In the genomic region with DNA sequence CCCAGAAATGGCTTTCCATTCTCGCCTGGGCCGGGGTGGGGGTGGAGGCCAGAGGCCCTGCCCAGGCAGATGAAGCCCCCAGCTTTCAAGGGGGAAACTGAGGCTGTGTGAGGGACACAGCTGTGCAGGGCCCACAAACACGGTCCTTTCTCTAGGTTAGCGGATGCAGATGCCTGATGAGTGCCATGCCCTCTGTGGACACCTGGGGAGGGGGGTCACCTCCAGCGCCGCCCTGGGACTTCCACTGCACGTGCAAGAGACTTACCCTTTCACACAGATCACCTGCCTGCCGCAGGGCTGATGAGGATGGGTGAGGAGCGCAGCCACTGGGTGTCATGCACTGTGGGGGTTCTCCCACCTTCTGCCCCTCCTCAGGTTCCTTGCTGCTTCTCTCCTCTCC, we compare ENCODE assay signal across 29 cellular contexts. TPM values are rescaled to one million over a fixed set of nuclear protein-coding genes. Genes with fewer than 3 reads are reported as not detected.
A peak's percentile ranks its signal among the peaks of the same experiment; 100 is the strongest.
DNase-seq lines count a peak whose midpoint lies in the region; ATAC-seq, FAIRE-seq and TF ChIP-seq lines count a peak whose summit lies in the region.
"Had no signal": no experiment of that assay in that cellular context is flagged by ENCODE, and none has a peak within 500 bp of the region (broad histone marks: within the 10 kb centered on the region; RNA-seq: fewer than 3 reads in every experiment).

No MANE protein-coding gene starts in this region.

- H3K4me3 ChIP-seq in BLaER1 treated with 17β-estradiol and CSF1 and Interleukin-3, amounts not matched to agents 10 nM and 100 nM = no peak overlapping the region; a peak in 1 of 20 replicates
- H3K4me3 ChIP-seq in HCT116 (replicated peaks in 1 of 2; ENCODE audit: low read depth in 1 of 2, low read length in 2 of 2) (no peak overlapping the region), K562 (no peak overlapping the region), GM23338 (no peak overlapping the region), gastroesophageal sphincter (no peak overlapping the region)
- H3K4me3 ChIP-seq: colonic mucosa, MG63, upper lobe of left lung had no signal

- H3K9me3 Mint-ChIP-seq in neural crest cell (no peaks in the 10 kb centered on the region), GM23338 (no peaks in the 10 kb centered on the region)
- H3K9me3 Mint-ChIP-seq: activated CD4-positive, alpha-beta memory T cell treated with anti-CD3 and anti-CD28 coated beads, Interleukin-2, amount 10 ng/mL, durations not matched to agents 7 days and 5 days; activated naive CD4-positive, alpha-beta T cell treated with anti-CD3 and anti-CD28 coated beads, Interleukin-2, amount 10 ng/mL, durations not matched to agents 7 days and 5 days; immature natural killer cell; stimulated activated naive CD8-positive, alpha-beta T cell treated with anti-CD3 and anti-CD28 coated beads, Interleukin-15, amount 100 ng/mL, for 72 hours had no signal

- TF ChIP-seq RAD21 in HCT116 (IDR thresholded peaks at IDR 0.05; ENCODE audit: low read depth) (no peak), K562 (CRISPR knock-in tag; conservative IDR thresholded peaks at IDR 0.05 in 1 of 2, IDR thresholded peaks at IDR 0.05 in 1 of 2) (no peak)

- H3K9me2 ChIP-seq in HCT116 (ENCODE audit: insufficient read depth) = no peaks in the 10 kb centered on the region
- no peaks in the 10 kb centered on the region for H3K9me2 ChIP-seq in GM23338 (ENCODE audit: insufficient read depth)

- H3F3A ChIP-seq in GM23338 (replicated peaks; ENCODE audit: low read depth) = no peaks in the 10 kb centered on the region

- H3K27me3 Mint-ChIP-seq in neural crest cell (ENCODE audit: low read depth) = peaks cover 12% of the 10 kb centered on the region
- H3K27me3 Mint-ChIP-seq in GM23338 (ENCODE audit: insufficient read depth, low read depth, poor library complexity) = peaks cover 33% of the 10 kb centered on the region

- TF ChIP-seq EP300 in K562 (IDR thresholded peaks at IDR 0.05; ENCODE audit: low read length) (no peak), gastroesophageal sphincter (IDR thresholded peaks at IDR 0.05) (no peak)

- H3K27ac Mint-ChIP-seq in neural crest cell (ENCODE audit: unreplicated experiment) (peak overlapping the region; percentile 78), GM23338 (no peak overlapping the region)
- H3K27ac Mint-ChIP-seq: activated naive CD4-positive, alpha-beta T cell treated with anti-CD3 and anti-CD28 coated beads, Interleukin-2, amount 10 ng/mL, durations not matched to agents 7 days and 5 days; stimulated activated naive CD8-positive, alpha-beta T cell treated with anti-CD3 and anti-CD28 coated beads, Interleukin-15, amount 100 ng/mL, for 72 hours had no signal

- WGBS in K562 (ENCODE audit: insufficient coverage, low coverage, missing lambda C conversion rate) = 88% methylated on average over 7 of the region's 9 CpGs
- 92% methylated on average over 2 of the region's 9 CpGs; no CpG with 5 or more reads in 1 of the 2 donors for WGBS in gastroesophageal sphincter (ENCODE audit: low coverage in 1 of 2), 2 donors

- H3K9me1 ChIP-seq in K562 (ENCODE audit: control insufficient read depth, insufficient read depth, low read length) = peaks cover 3% of the 10 kb centered on the region

- in situ Hi-C loops in K562 (cut with MboI) = loop anchor here (10.0 kb wide), 1 partner anchor 336 kb away; no protein-coding TSS in a partner anchor

- DNase-seq in HCT116 (ENCODE audit: low read depth, low spot score) = no peak
- DNase-seq in K562 (ENCODE audit: extremely low read depth in 1 of 4, low spot score in 3 of 4) = no peak
- DNase-seq in neural crest cell (ENCODE audit: low read depth, low spot score) = no peak
- no peak for DNase-seq in GM20000 (ENCODE audit: low spot score)
- no peak for DNase-seq in GM23338 (ENCODE audit: low spot score)
- DNase-seq: activated CD4-positive, alpha-beta memory T cell treated with anti-CD3 and anti-CD28 coated beads, Interleukin-2, amount 10 ng/mL, durations not matched to agents 7 days and 5 days; activated naive CD4-positive, alpha-beta T cell treated with anti-CD3 and anti-CD28 coated beads, Interleukin-2, amount 10 ng/mL, durations not matched to agents 7 days and 5 days; amniotic stem cell; effector CD8-positive, alpha-beta T cell; GOT3; immature natural killer cell; mammary epithelial cell; MG63; NCI-H1417; NCI-H2029 treated with DMSO at 0.1 percent for 48 hours; NCI-H2227 treated with DMSO at 0.1 percent for 48 hours; NCI-H526; SHP77 treated with DMSO at 0.1 percent for 48 hours; stimulated activated CD4-positive, alpha-beta T cell treated with anti-CD3 and anti-CD28 coated beads, Interleukin-2, amount 100 ng/mL, for 48 hours; stimulated activated naive CD8-positive, alpha-beta T cell treated with anti-CD3 and anti-CD28 coated beads, Interleukin-15, amount 100 ng/mL, for 72 hours had no signal

- H4K20me1 ChIP-seq in BLaER1 treated with 17β-estradiol and CSF1 and Interleukin-3, amounts not matched to agents 10 nM and 100 nM = peaks cover 17 to 90% (median 59%) of the 10 kb centered on the region in 11 experiments; a peak in 21 of 22 replicates
- H4K20me1 ChIP-seq in HCT116 (ENCODE audit: insufficient read depth) (peaks cover 3% of the 10 kb centered on the region; the same call in 1 of the 2 replicates), K562 (replicated peaks; ENCODE audit: control insufficient read depth, insufficient read depth, low read length) (no peaks in the 10 kb centered on the region; the same call in 1 of the 2 replicates), GM23338 (replicated peaks; ENCODE audit: insufficient read depth) (no peaks in the 10 kb centered on the region)

- FAIRE-seq in K562 (lab: Jason Lieb, UNC) = no peak
- FAIRE-seq: bronchial epithelial cell, D721Med had no signal

- peaks cover 27% of the 10 kb centered on the region for H3K4me1 Mint-ChIP-seq in neural crest cell
- peaks cover 13% of the 10 kb centered on the region; the same call in 2 of the 3 replicates for H3K4me1 Mint-ChIP-seq in GM23338

- POLR2A ChIA-PET in HCT116 (lab: Charles Lee) (no interaction called here), K562 (lab: Yijun Ruan, JAX) (interaction anchor here (1.0 kb wide), 1 partner anchor 21 kb away, joined by 3 read pairs; no protein-coding TSS in a partner anchor)

- 0 out of 22 replicates have a peak, but pooled peaks cover 0 to 6% (median 0%) of the 10 kb centered on the region in 11 experiments for H3K36me3 ChIP-seq in BLaER1 treated with 17β-estradiol and CSF1 and Interleukin-3, amounts not matched to agents 10 nM and 100 nM
- no peaks in the 10 kb centered on the region for H3K36me3 ChIP-seq in HCT116 (ENCODE audit: control insufficient read depth in 1 of 2, insufficient read depth in 2 of 2, low read length in 2 of 2)
- H3K36me3 ChIP-seq in K562 (ENCODE audit: control insufficient read depth, insufficient read depth, low read length) = peaks cover 27% of the 10 kb centered on the region; the same call in 2 of the 3 replicates
- no peaks in the 10 kb centered on the region for H3K36me3 ChIP-seq in GM23338 (ENCODE audit: insufficient read depth)
- H3K36me3 ChIP-seq in gastroesophageal sphincter = peaks cover 0 to 15% of the 10 kb centered on the region in 2 donors
- H3K36me3 ChIP-seq: colonic mucosa had no signal

- H3K4me2 ChIP-seq in BLaER1 treated with 17β-estradiol and CSF1 and Interleukin-3, amounts not matched to agents 10 nM and 100 nM = peak overlapping the region; percentile 5 to 100 (median 100); a peak in 19 of 22 replicates
- H3K4me2 ChIP-seq in HCT116 (ENCODE audit: low read length) = peak overlapping the region; percentile 80
- H3K4me2 ChIP-seq in K562 (ENCODE audit: insufficient read depth, low read length) = no peak overlapping the region
- H3K4me2 ChIP-seq in GM23338 = no peak overlapping the region

- H3K9ac ChIP-seq in BLaER1 treated with 17β-estradiol and CSF1 and Interleukin-3, amounts not matched to agents 10 nM and 100 nM = peak overlapping the region in 4 of 11 experiments; percentile 59 to 87 (median 75); a peak in 7 of 22 replicates
- H3K9ac ChIP-seq in HCT116 (ENCODE audit: low read length) = no peak overlapping the region
- peak overlapping the region in 1 of 2 experiments; percentile 70; a peak in 2 of 4 replicates for H3K9ac ChIP-seq in K562 (ENCODE audit: insufficient read depth in 1 of 2, low read depth in 2 of 2, low read length in 2 of 2)

- H3K79me2 ChIP-seq in HCT116 (ENCODE audit: insufficient read depth, low read length) (peaks cover 25% of the 10 kb centered on the region), K562 (ENCODE audit: control insufficient read depth, insufficient read depth, low read length) (peaks cover 54% of the 10 kb centered on the region), GM23338 (replicated peaks; ENCODE audit: insufficient read depth) (no peaks in the 10 kb centered on the region)

- no peaks in the 10 kb centered on the region for H3K9me3 ChIP-seq in BLaER1 treated with 17β-estradiol and CSF1 and Interleukin-3, amounts not matched to agents 10 nM and 100 nM (replicated peaks in 1 of 11)
- H3K9me3 ChIP-seq in HCT116 (ENCODE audit: control insufficient read depth in 1 of 2, insufficient read depth in 1 of 2, low read depth in 1 of 2, low read length in 2 of 2) = no peaks in the 10 kb centered on the region
- H3K9me3 ChIP-seq in K562 (replicated peaks; ENCODE audit: control insufficient read depth, insufficient read depth, low read depth, low read length) = no peaks in the 10 kb centered on the region
- no peaks in the 10 kb centered on the region for H3K9me3 ChIP-seq in gastroesophageal sphincter
- H3K9me3 ChIP-seq: colonic mucosa, MG63, upper lobe of left lung had no signal

- BruUV-seq in HCT116 (replicated peaks; lab: Mats Ljungman, UMichigan) (no TSS peak), K562 (replicated peaks; lab: Mats Ljungman, UMichigan) (no TSS peak)

- TF ChIP-seq CTCF in HCT116 (IDR thresholded peaks at IDR 0.05 in 2 of 3, conservative IDR thresholded peaks at IDR 0.05 in 1 of 3; ENCODE audit: borderline replicate concordance in 1 of 3, insufficient read depth in 1 of 3, low read depth in 2 of 3, low read length in 2 of 3) (no peak), K562 (IDR thresholded peaks at IDR 0.05 in 2 of 3, conservative IDR thresholded peaks at IDR 0.05 in 1 of 3; ENCODE audit: insufficient read depth in 2 of 3, low read depth in 1 of 3, low read length in 3 of 3) (no peak), neural crest cell (conservative IDR thresholded peaks at IDR 0.05) (no peak), GM20000 (IDR thresholded peaks at IDR 0.05; ENCODE audit: extremely low read depth, missing control alignments) (no peak), GM23338 (conservative IDR thresholded peaks at IDR 0.05; ENCODE audit: low read depth in 2 of 2) (no peak), gastroesophageal sphincter (IDR thresholded peaks at IDR 0.05) (no peak)

- H3K27ac ChIP-seq in BLaER1 treated with 17β-estradiol and CSF1 and Interleukin-3, amounts not matched to agents 10 nM and 100 nM = peak overlapping the region in 4 of 11 experiments; percentile 23 to 51 (median 36); a peak in 4 of 22 replicates
- H3K27ac ChIP-seq in HCT116 (ENCODE audit: low read depth, low read length) (peak overlapping the region; percentile 100; the same call in 1 of the 2 replicates), K562 (ENCODE audit: extremely low read depth, low read depth, low read length) (no peak overlapping the region), GM23338 (ENCODE audit: low read depth) (no peak overlapping the region), gastroesophageal sphincter (no peak overlapping the region)
- H3K27ac ChIP-seq: colonic mucosa, upper lobe of left lung had no signal

- no peak for TF ChIP-seq POLR2A in HCT116 (IDR thresholded peaks at IDR 0.05; ENCODE audit: borderline replicate concordance, extremely low read depth, insufficient read depth, insufficient read length)
- TF ChIP-seq POLR2A in K562 (conservative IDR thresholded peaks at IDR 0.05) = no peak
- TF ChIP-seq POLR2A in gastroesophageal sphincter (IDR thresholded peaks at IDR 0.05) = no peak

- H3K36me3 Mint-ChIP-seq in neural crest cell (ENCODE audit: low read depth) (no peaks in the 10 kb centered on the region), GM23338 (ENCODE audit: low read depth) (no peaks in the 10 kb centered on the region)
- H3K36me3 Mint-ChIP-seq: activated naive CD4-positive, alpha-beta T cell treated with anti-CD3 and anti-CD28 coated beads, Interleukin-2, amount 10 ng/mL, durations not matched to agents 7 days and 5 days; immature natural killer cell had no signal

- intact Hi-C loops in HCT116 (cut with micrococcal nuclease) (no loop called here), K562 (cut with micrococcal nuclease) (no loop called here)

- CTCF ChIA-PET in HCT116 (lab: Charles Lee) (interaction anchor here (1.8 kb wide), 1 partner anchor 70 kb away, joined by 6 read pairs; the partner anchor contains the start of genes CHTF18 and RPUSD1), K562 (lab: Yijun Ruan, JAX; ENCODE audit: low intra/inter-chr PET ratio) (no interaction called here)

- no peak overlapping the region for H2AFZ ChIP-seq in HCT116 (ENCODE audit: low read depth, low read length, poor library complexity, severe bottlenecking)
- H2AFZ ChIP-seq in K562 (ENCODE audit: low read depth, low read length) = no peak overlapping the region
- H2AFZ ChIP-seq in GM23338 = no peak overlapping the region

- RAD21 ChIA-PET in HCT116 (lab: Charles Lee; ENCODE audit: low non-redundant PET in 1 of 2, low total read pairs in 2 of 2, uncharacterized antibody in 2 of 2, unreplicated experiment in 2 of 2) = no interaction called here

- H3K27me3 ChIP-seq in BLaER1 treated with 17β-estradiol and CSF1 and Interleukin-3, amounts not matched to agents 10 nM and 100 nM = peaks cover 16 to 58% (median 35%) of the 10 kb centered on the region in 11 experiments
- H3K27me3 ChIP-seq in HCT116 (ENCODE audit: insufficient read depth, low read length) (no peaks in the 10 kb centered on the region), K562 (ENCODE audit: control insufficient read depth in 2 of 2, insufficient read depth in 2 of 2, low read length in 2 of 2) (no peaks in the 10 kb centered on the region), GM23338 (ENCODE audit: insufficient read depth) (peaks cover 39% of the 10 kb centered on the region), gastroesophageal sphincter (no peaks in the 10 kb centered on the region)
- H3K27me3 ChIP-seq: colonic mucosa, MG63 had no signal

- H3K4me1 ChIP-seq in BLaER1 treated with 17β-estradiol and CSF1 and Interleukin-3, amounts not matched to agents 10 nM and 100 nM = peaks cover 75 to 93% (median 89%) of the 10 kb centered on the region in 10 experiments
- peaks cover 36 to 78% of the 10 kb centered on the region in 2 experiments for H3K4me1 ChIP-seq in HCT116 (ENCODE audit: control insufficient read depth in 1 of 2, insufficient read depth in 2 of 2, low read length in 2 of 2)
- H3K4me1 ChIP-seq in K562 (replicated peaks in 1 of 2; ENCODE audit: control insufficient read depth in 2 of 2, insufficient read depth in 2 of 2, low read length in 2 of 2) = peaks cover 17 to 98% of the 10 kb centered on the region in 2 experiments; a peak in 4 of 5 replicates
- peaks cover 12% of the 10 kb centered on the region; the same call in 1 of the 2 replicates for H3K4me1 ChIP-seq in GM23338 (ENCODE audit: insufficient read depth)
- H3K4me1 ChIP-seq in gastroesophageal sphincter = peaks cover 0 to 68% (median 32%) of the 10 kb centered on the region in 3 donors

- H3K4me3 Mint-ChIP-seq in neural crest cell = peak overlapping the region; percentile 94
- H3K4me3 Mint-ChIP-seq in GM23338 = no peak overlapping the region
- H3K4me3 Mint-ChIP-seq: activated CD4-positive, alpha-beta memory T cell treated with anti-CD3 and anti-CD28 coated beads, Interleukin-2, amount 10 ng/mL, durations not matched to agents 7 days and 5 days had no signal

- ATAC-seq in HCT116 (no peak), K562 (no peak), GM21528 (IDR thresholded peaks at IDR 0.05; ENCODE audit: low FRiP score, unreplicated experiment) (no peak), GM23338 (no peak), gastroesophageal sphincter (no peak)
- ATAC-seq: sciatic nerve; stimulated activated naive CD8-positive, alpha-beta T cell treated with anti-CD3 and anti-CD28 coated beads, Interleukin-15, amount 100 ng/mL, for 72 hours had no signal

RNA-seq across cellular contexts. Expression of gene ANTKMT, which starts 2.6 kb away (rescaled TPM):
- total RNA-seq in HCT116 (2021; ENCODE audit: unreplicated experiment) = 65.4 TPM
- polyA plus RNA-seq in HCT116 (2012) = 27.5 and 33.3 TPM in 2 replicates
- 7.6 and 54.6 TPM in 2 replicates for total RNA-seq in K562 (2011; cell fraction: chromatin; rRNA removed; ENCODE audit: low replicate concordance)
- total RNA-seq in K562 (2011; cell fraction: nucleolus; rRNA removed) = 105 and 120 TPM in 2 replicates
- 30.9 and 33.4 TPM in 2 replicates for total RNA-seq in K562 (2011; cell fraction: nucleoplasm; rRNA removed)
- 170 and 221 TPM in 2 replicates for total RNA-seq in K562 (2014; rRNA removed)
- total RNA-seq in K562 (2014; rRNA removed; fragmentation: Illumina TruSeq; extraction: Trizol) = 2.3 and 4.3 TPM in 2 replicates
- 39.9 and 47.1 TPM in 2 replicates for total RNA-seq in K562 (2015; rRNA removed; fragmentation: Illumina TruSeq; extraction: Trizol)
- 217 and 240 TPM in 2 replicates for total RNA-seq in K562 (2021)
- polyA plus RNA-seq in K562 (2011; rRNA removed) = 19.1 and 26.3 TPM in 2 replicates
- 53.5 and 239 TPM in 2 replicates for polyA plus RNA-seq in K562 (2011; cell fraction: cytosol; rRNA removed)
- 99.3 and 186 TPM in 2 replicates for polyA plus RNA-seq in K562 (2011; cell fraction: nucleus; rRNA removed)
- 31.0 and 45.4 TPM in 2 replicates for polyA plus RNA-seq in K562 (2012)
- polyA plus RNA-seq in K562 (2014; fragmentation: Illumina TruSeq; extraction: Trizol) = 2.8 and 9.0 TPM in 2 replicates
- polyA plus RNA-seq in K562 (2014; fragmentation: Nextera tagmentation; extraction: Ambion mirVana) = 1 to 10 TPM in 1 of 2 experiments, under 1 TPM in 1; 0.58 to 2.1 TPM
- 158 and 161 TPM in 2 replicates for polyA plus RNA-seq in K562 (2014; rRNA removed)
- 0.42 and 0.48 TPM in 2 replicates for polyA minus RNA-seq in K562 (2011; rRNA and poly(A)+ RNA removed)
- 17.5 and 22.8 TPM in 2 replicates for polyA minus RNA-seq in K562 (2011; cell fraction: cytosol; rRNA and poly(A)+ RNA removed)
- 37.1 and 45.1 TPM in 2 replicates for polyA minus RNA-seq in K562 (2011; cell fraction: nucleus; rRNA and poly(A)+ RNA removed)
- 51.1 and 52.7 TPM in 2 replicates for total RNA-seq in neural crest cell
- total RNA-seq in GM23338 (2014; rRNA removed; shearing (Covaris generic)) = 23.8 and 37.1 TPM in 2 replicates
- polyA plus RNA-seq in GM23338 (2016; fragmentation: Nextera tagmentation; extraction: Ambion mirVana) = 37.2 and 59.0 TPM in 2 replicates
- 10 to 100 TPM; 23.5 to 46.2 (median 31.0) TPM for total RNA-seq in gastroesophageal sphincter

RNA-seq across cellular contexts. Expression of gene METRN, which starts 3.5 kb away (rescaled TPM):
- total RNA-seq in HCT116 (2021; ENCODE audit: unreplicated experiment) (193 TPM), K562 (2014; rRNA removed) (89.8 and 111 TPM in 2 replicates), K562 (2014; rRNA removed; fragmentation: Illumina TruSeq; extraction: Trizol) (1.0 and 2.0 TPM in 2 replicates), K562 (2015; rRNA removed; fragmentation: Illumina TruSeq; extraction: Trizol) (17.7 and 23.9 TPM in 2 replicates), K562 (2021) (73.5 and 79.2 TPM in 2 replicates), neural crest cell (210 and 224 TPM in 2 replicates), gastroesophageal sphincter (10 to 100 TPM; 22.6 to 77.7 (median 63.8) TPM)
- polyA plus RNA-seq in HCT116 (2012) = 121 and 125 TPM in 2 replicates
- 7.3 and 31.7 TPM in 2 replicates for total RNA-seq in K562 (2011; cell fraction: chromatin; rRNA removed; ENCODE audit: low replicate concordance)
- total RNA-seq in K562 (2011; cell fraction: nucleolus; rRNA removed) = 28.0 and 30.0 TPM in 2 replicates
- 19.2 and 20.2 TPM in 2 replicates for total RNA-seq in K562 (2011; cell fraction: nucleoplasm; rRNA removed)
- polyA plus RNA-seq in K562 (2011; rRNA removed) (15.4 and 33.4 TPM in 2 replicates), K562 (2014; fragmentation: Illumina TruSeq; extraction: Trizol) (3.0 and 8.7 TPM in 2 replicates), K562 (2014; fragmentation: Nextera tagmentation; extraction: Ambion mirVana) (1 to 10 TPM in 1 of 2 experiments, under 1 TPM in 1; 0.20 to 1.2 TPM), K562 (2014; rRNA removed) (73.3 and 90.1 TPM in 2 replicates), GM23338 (2016; fragmentation: Nextera tagmentation; extraction: Ambion mirVana) (18.7 and 28.9 TPM in 2 replicates)
- 34.9 and 189 TPM in 2 replicates for polyA plus RNA-seq in K562 (2011; cell fraction: cytosol; rRNA removed)
- polyA plus RNA-seq in K562 (2011; cell fraction: nucleus; rRNA removed) = 44.8 and 72.6 TPM in 2 replicates
- 21.7 and 27.0 TPM in 2 replicates for polyA plus RNA-seq in K562 (2012)
- 1.9 and 2.5 TPM in 2 replicates for polyA minus RNA-seq in K562 (2011; rRNA and poly(A)+ RNA removed)
- polyA minus RNA-seq in K562 (2011; cell fraction: cytosol; rRNA and poly(A)+ RNA removed) = 13.1 and 17.0 TPM in 2 replicates
- 14.6 and 14.7 TPM in 2 replicates for polyA minus RNA-seq in K562 (2011; cell fraction: nucleus; rRNA and poly(A)+ RNA removed)
- 33.0 and 36.9 TPM in 2 replicates for total RNA-seq in GM23338 (2014; rRNA removed; shearing (Covaris generic))

RNA-seq across cellular contexts. Expression of gene CCDC78, which starts 7.9 kb away (rescaled TPM):
- total RNA-seq in HCT116 (2021; ENCODE audit: unreplicated experiment) (22.9 TPM), K562 (2014; rRNA removed) (5.7 and 10.6 TPM in 2 replicates), K562 (2014; rRNA removed; fragmentation: Illumina TruSeq; extraction: Trizol) (0.57 and 0.76 TPM in 2 replicates), K562 (2015; rRNA removed; fragmentation: Illumina TruSeq; extraction: Trizol) (2.9 and 3.1 TPM in 2 replicates), K562 (2021) (13.4 and 14.4 TPM in 2 replicates), neural crest cell (7.0 and 7.2 TPM in 2 replicates), gastroesophageal sphincter (under 1 TPM in 1 of 4 donors, not detected in 3; 0.13 TPM)
- 6.8 and 7.7 TPM in 2 replicates for polyA plus RNA-seq in HCT116 (2012)
- total RNA-seq in K562 (2011; cell fraction: chromatin; rRNA removed; ENCODE audit: low replicate concordance) = 12.8 and 51.1 TPM in 2 replicates
- total RNA-seq in K562 (2011; cell fraction: nucleolus; rRNA removed) = 36.0 and 37.1 TPM in 2 replicates
- 14.0 and 15.0 TPM in 2 replicates for total RNA-seq in K562 (2011; cell fraction: nucleoplasm; rRNA removed)
- polyA plus RNA-seq in K562 (2011; rRNA removed) (3.0 and 5.9 TPM in 2 replicates), K562 (2014; fragmentation: Illumina TruSeq; extraction: Trizol) (2.6 and 2.8 TPM in 2 replicates), K562 (2014; fragmentation: Nextera tagmentation; extraction: Ambion mirVana) (under 1 TPM; 0.24 to 0.29 TPM), K562 (2014; rRNA removed) (17.7 and 20.6 TPM in 2 replicates), GM23338 (2016; fragmentation: Nextera tagmentation; extraction: Ambion mirVana) (8.7 and 10.5 TPM in 2 replicates)
- polyA plus RNA-seq in K562 (2011; cell fraction: cytosol; rRNA removed) = 2.5 and 5.1 TPM in 2 replicates
- 66.9 and 107 TPM in 2 replicates for polyA plus RNA-seq in K562 (2011; cell fraction: nucleus; rRNA removed)
- 6.2 and 9.5 TPM in 2 replicates for polyA plus RNA-seq in K562 (2012)
- 0.39 TPM in 2 replicates for polyA minus RNA-seq in K562 (2011; rRNA and poly(A)+ RNA removed)
- polyA minus RNA-seq in K562 (2011; cell fraction: cytosol; rRNA and poly(A)+ RNA removed) = not detected in 2 replicates
- 8.8 and 8.9 TPM in 2 replicates for polyA minus RNA-seq in K562 (2011; cell fraction: nucleus; rRNA and poly(A)+ RNA removed)
- 3.5 and 12.6 TPM in 2 replicates for total RNA-seq in GM23338 (2014; rRNA removed; shearing (Covaris generic))

RNA-seq across cellular contexts. Expression of gene HAGHL, which starts 8.5 kb away (rescaled TPM):
- total RNA-seq in HCT116 (2021; ENCODE audit: unreplicated experiment) = 74.8 TPM
- polyA plus RNA-seq in HCT116 (2012) = 56.8 and 61.7 TPM in 2 replicates
- 38.5 and 167 TPM in 2 replicates for total RNA-seq in K562 (2011; cell fraction: chromatin; rRNA removed; ENCODE audit: low replicate concordance)
- total RNA-seq in K562 (2011; cell fraction: nucleolus; rRNA removed) = 219 TPM in 2 replicates
- total RNA-seq in K562 (2011; cell fraction: nucleoplasm; rRNA removed) = 62.9 and 89.5 TPM in 2 replicates
- 58.2 and 59.0 TPM in 2 replicates for total RNA-seq in K562 (2014; rRNA removed)
- 3.2 and 8.2 TPM in 2 replicates for total RNA-seq in K562 (2014; rRNA removed; fragmentation: Illumina TruSeq; extraction: Trizol)
- 20.7 and 22.1 TPM in 2 replicates for total RNA-seq in K562 (2015; rRNA removed; fragmentation: Illumina TruSeq; extraction: Trizol)
- total RNA-seq in K562 (2021) = 71.7 and 83.2 TPM in 2 replicates
- polyA plus RNA-seq in K562 (2011; rRNA removed) = 27.0 and 41.6 TPM in 2 replicates
- 47.2 and 104 TPM in 2 replicates for polyA plus RNA-seq in K562 (2011; cell fraction: cytosol; rRNA removed)
- polyA plus RNA-seq in K562 (2011; cell fraction: nucleus; rRNA removed) = 438 and 737 TPM in 2 replicates
- polyA plus RNA-seq in K562 (2012) = 30.6 and 41.2 TPM in 2 replicates
- 7.2 and 13.6 TPM in 2 replicates for polyA plus RNA-seq in K562 (2014; fragmentation: Illumina TruSeq; extraction: Trizol)
- under 1 TPM; 0.31 to 0.48 TPM for polyA plus RNA-seq in K562 (2014; fragmentation: Nextera tagmentation; extraction: Ambion mirVana)
- polyA plus RNA-seq in K562 (2014; rRNA removed) = 69.8 and 83.4 TPM in 2 replicates
- polyA minus RNA-seq in K562 (2011; rRNA and poly(A)+ RNA removed) = 1.2 and 3.7 TPM in 2 replicates
- polyA minus RNA-seq in K562 (2011; cell fraction: cytosol; rRNA and poly(A)+ RNA removed) = 12.6 and 13.3 TPM in 2 replicates
- 37.4 and 41.3 TPM in 2 replicates for polyA minus RNA-seq in K562 (2011; cell fraction: nucleus; rRNA and poly(A)+ RNA removed)
- 15.0 and 15.4 TPM in 2 replicates for total RNA-seq in neural crest cell
- 19.1 and 21.6 TPM in 2 replicates for total RNA-seq in GM23338 (2014; rRNA removed; shearing (Covaris generic))
- polyA plus RNA-seq in GM23338 (2016; fragmentation: Nextera tagmentation; extraction: Ambion mirVana) = 35.3 and 45.2 TPM in 2 replicates
- total RNA-seq in gastroesophageal sphincter = 1 to 10 TPM; 1.1 to 4.8 (median 2.8) TPM

RNA-seq across cellular contexts. Expression of gene FBXL16, which starts 12.8 kb away (rescaled TPM):
- total RNA-seq in HCT116 (2021; ENCODE audit: unreplicated experiment) = 49.7 TPM
- 32.0 and 36.7 TPM in 2 replicates for polyA plus RNA-seq in HCT116 (2012)
- 1.6 and 5.3 TPM in 2 replicates for total RNA-seq in K562 (2011; cell fraction: chromatin; rRNA removed; ENCODE audit: low replicate concordance)
- total RNA-seq in K562 (2011; cell fraction: nucleolus; rRNA removed) = 3.7 and 4.2 TPM in 2 replicates
- total RNA-seq in K562 (2011; cell fraction: nucleoplasm; rRNA removed) = 2.3 and 2.7 TPM in 2 replicates
- 2.2 and 2.7 TPM in 2 replicates for total RNA-seq in K562 (2014; rRNA removed)
- total RNA-seq in K562 (2014; rRNA removed; fragmentation: Illumina TruSeq; extraction: Trizol) = 0.54 and 1.4 TPM in 2 replicates
- total RNA-seq in K562 (2015; rRNA removed; fragmentation: Illumina TruSeq; extraction: Trizol) = 0.41 and 0.47 TPM in 2 replicates
- total RNA-seq in K562 (2021) = 6.0 and 8.2 TPM in 2 replicates
- 1.7 and 3.0 TPM in 2 replicates for polyA plus RNA-seq in K562 (2011; rRNA removed)
- 2.6 and 10.1 TPM in 2 replicates for polyA plus RNA-seq in K562 (2011; cell fraction: cytosol; rRNA removed)
- 5.0 and 9.1 TPM in 2 replicates for polyA plus RNA-seq in K562 (2011; cell fraction: nucleus; rRNA removed)
- polyA plus RNA-seq in K562 (2012) = 5.3 and 7.9 TPM in 2 replicates
- 1.9 and 25.4 TPM in 2 replicates for polyA plus RNA-seq in K562 (2014; fragmentation: Illumina TruSeq; extraction: Trizol)
- under 1 TPM; 0.21 to 0.37 TPM for polyA plus RNA-seq in K562 (2014; fragmentation: Nextera tagmentation; extraction: Ambion mirVana)
- polyA plus RNA-seq in K562 (2014; rRNA removed) = 3.1 and 3.3 TPM in 2 replicates
- polyA minus RNA-seq in K562 (2011; rRNA and poly(A)+ RNA removed) = 0.57 and 0.63 TPM in 2 replicates
- 3.6 and 6.4 TPM in 2 replicates for polyA minus RNA-seq in K562 (2011; cell fraction: cytosol; rRNA and poly(A)+ RNA removed)
- 1.5 and 2.0 TPM in 2 replicates for polyA minus RNA-seq in K562 (2011; cell fraction: nucleus; rRNA and poly(A)+ RNA removed)
- 2.5 and 3.0 TPM in 2 replicates for total RNA-seq in neural crest cell
- total RNA-seq in GM23338 (2014; rRNA removed; shearing (Covaris generic)) = 10.6 and 12.6 TPM in 2 replicates
- polyA plus RNA-seq in GM23338 (2016; fragmentation: Nextera tagmentation; extraction: Ambion mirVana) = 7.9 and 8.9 TPM in 2 replicates
- total RNA-seq in gastroesophageal sphincter = 1 to 10 TPM in 1 of 4 donors, under 1 TPM in 3; 0.27 to 1.4 (median 0.35) TPM
- total RNA-seq: posterior vena cava had no signal

Comparison
In these comparisons a context has a peak if more than half of its experiments do, and no peak if none do; other contexts are left out.
1. H3K4me2 ChIP-seq: peak in BLaER1 treated with 17β-estradiol and CSF1 and Interleukin-3, amounts not matched to agents 10 nM and 100 nM (11 of 11) and HCT116 (single experiment); none in K562 (single experiment) and GM23338 (single experiment).